In genomic region chr9:35073276-35073607, GRCh38 we compare ENCODE assay signal across 8 cellular contexts. TPM values are rescaled to one million over a fixed set of nuclear protein-coding genes. Genes with fewer than 3 reads are reported as not detected.
DNase-seq lines count a peak whose midpoint lies in the region; ATAC-seq and TF ChIP-seq lines count a peak whose summit lies in the region.

No MANE protein-coding gene starts in this region.

- no peaks in the 10 kb centered on the region for H3K27me3 ChIP-seq in gastroesophageal sphincter

- no peaks in the 10 kb centered on the region for H3K27me3 Mint-ChIP-seq in activated B cell treated with CpG ODN at 0.5 μM for 24 hours
- H3K27me3 Mint-ChIP-seq in stimulated activated naive B cell treated with anti-CD40 and anti-IgM and Interleukin-4, amounts not matched to agents 10 μg/mL and 1 μg/mL and 100 μg/mL, for 72 hours: no peaks in the 10 kb centered on the region

- H3K4me3 Mint-ChIP-seq in activated B cell treated with CpG ODN at 0.5 μM for 24 hours: peak overlapping the region; percentile 89
- peak overlapping the region; percentile 89 to 95 for H3K4me3 Mint-ChIP-seq in stimulated activated naive B cell treated with anti-CD40 and anti-IgM and Interleukin-4, amounts not matched to agents 10 μg/mL and 1 μg/mL and 100 μg/mL, for 72 hours

- POLR2A ChIA-PET in activated B cell treated with CpG ODN at 0.5 μM for 24 hours (lab: Charles Lee): no interaction called here

- CTCF ChIA-PET in activated B cell treated with CpG ODN at 0.5 μM for 24 hours (lab: Charles Lee): no interaction called here

- 100% methylated on average over 1 of the region's 2 CpGs; no CpG with 5 or more reads in 1 of the 2 donors for WGBS in gastroesophageal sphincter (ENCODE audit: low coverage in 1 of 2), 2 donors

- TF ChIP-seq EP300 in gastroesophageal sphincter (IDR thresholded peaks at IDR 0.05): no peak

- H3K36me3 ChIP-seq in gastroesophageal sphincter: peaks cover 0 to 21% of the 10 kb centered on the region in 2 donors

- H3K4me1 Mint-ChIP-seq in activated B cell treated with CpG ODN at 0.5 μM for 24 hours: peaks cover 43% of the 10 kb centered on the region
- peaks cover 27 to 58% of the 10 kb centered on the region in 2 donors for H3K4me1 Mint-ChIP-seq in stimulated activated naive B cell treated with anti-CD40 and anti-IgM and Interleukin-4, amounts not matched to agents 10 μg/mL and 1 μg/mL and 100 μg/mL, for 72 hours

- H3K4me3 ChIP-seq in gastroesophageal sphincter: peak overlapping the region in 1 of 2 donors; percentile 94

- peak overlapping the region; percentile 93 for H3K27ac Mint-ChIP-seq in activated B cell treated with CpG ODN at 0.5 μM for 24 hours
- H3K27ac Mint-ChIP-seq in stimulated activated naive B cell treated with anti-CD40 and anti-IgM and Interleukin-4, amounts not matched to agents 10 μg/mL and 1 μg/mL and 100 μg/mL, for 72 hours: peak overlapping the region; percentile 96

- H3K9me3 Mint-ChIP-seq in activated B cell treated with CpG ODN at 0.5 μM for 24 hours: no peaks in the 10 kb centered on the region
- H3K9me3 Mint-ChIP-seq in stimulated activated naive B cell treated with anti-CD40 and anti-IgM and Interleukin-4, amounts not matched to agents 10 μg/mL and 1 μg/mL and 100 μg/mL, for 72 hours: no peaks in the 10 kb centered on the region

- TF ChIP-seq CTCF in activated B cell treated with CpG ODN at 0.5 μM for 24 hours (IDR thresholded peaks at IDR 0.05) (no peak), gastroesophageal sphincter (IDR thresholded peaks at IDR 0.05) (no peak)

- peak overlapping the region in 3 of 4 donors; percentile 99 to 100 (median 100) for H3K27ac ChIP-seq in gastroesophageal sphincter

- TF ChIP-seq POLR2A in gastroesophageal sphincter (IDR thresholded peaks at IDR 0.05): no peak

- ATAC-seq in activated CD4-positive, CD25-positive, alpha-beta regulatory T cell treated with anti-CD3 and anti-CD28 coated beads, Interleukin-2, amount 50 U/mL, for 24 hours: peak; percentile 14 to 24
- ATAC-seq in activated B cell treated with CpG ODN at 0.5 μM for 24 hours (ENCODE audit: low read depth) (no peak), gastroesophageal sphincter (no peak), sciatic nerve (no peak)
- no peak for ATAC-seq in stimulated activated naive B cell treated with anti-CD40 and anti-IgM and Interleukin-4, amounts not matched to agents 10 μg/mL and 1 μg/mL and 100 μg/mL, for 72 hours (replicated peaks)

- intact Hi-C loops in activated B cell treated with CpG ODN at 0.5 μM for 24 hours (cut with micrococcal nuclease) (no loop called here), sciatic nerve (cut with DNase I) (loop anchor here (10.0 kb wide), 1 partner anchor 78 kb away; no protein-coding TSS in a partner anchor)

- peaks cover 4 to 41% (median 26%) of the 10 kb centered on the region in 3 donors for H3K4me1 ChIP-seq in gastroesophageal sphincter

- peaks cover 38% of the 10 kb centered on the region for H3K36me3 Mint-ChIP-seq in activated B cell treated with CpG ODN at 0.5 μM for 24 hours (ENCODE audit: low read depth)
- H3K36me3 Mint-ChIP-seq in stimulated activated naive B cell treated with anti-CD40 and anti-IgM and Interleukin-4, amounts not matched to agents 10 μg/mL and 1 μg/mL and 100 μg/mL, for 72 hours: peaks cover 38 to 59% of the 10 kb centered on the region in 2 donors

- no peaks in the 10 kb centered on the region for H3K9me3 ChIP-seq in gastroesophageal sphincter

- DNase-seq in activated CD4-positive, CD25-positive, alpha-beta regulatory T cell (lab: John Stamatoyannopoulos, UW): no peak
- DNase-seq in activated B cell treated with CpG ODN at 0.5 μM for 24 hours (no peak), HUDEP-2 (lab: John Stamatoyannopoulos, UW; ENCODE audit: unreplicated experiment in 76 of 76) (no peak), NCI-H2171 treated with DMSO at 0.1 percent for 48 hours (lab: John Stamatoyannopoulos, UW) (no peak), sciatic nerve (ENCODE audit: low spot score) (no peak)
- no peak for DNase-seq in stimulated activated naive B cell treated with anti-CD40 and anti-IgM and Interleukin-4, amounts not matched to agents 10 μg/mL and 1 μg/mL and 100 μg/mL, for 72 hours

RNA-seq across cellular contexts. Expression of gene VCP, which starts 0.8 kb away (rescaled TPM):
- 274 and 296 TPM in 2 replicates for total RNA-seq in activated B cell treated with CpG ODN at 0.5 μM for 24 hours
- 100 to 1,000 TPM; 136 to 200 (median 175) TPM for total RNA-seq in gastroesophageal sphincter
- 166 TPM for total RNA-seq in sciatic nerve

RNA-seq across cellular contexts. Expression of gene FANCG, which starts 6.5 kb away (rescaled TPM):
- total RNA-seq in activated B cell treated with CpG ODN at 0.5 μM for 24 hours: 27.4 and 28.8 TPM in 2 replicates
- 1 to 10 TPM; 3.0 to 7.2 (median 5.1) TPM for total RNA-seq in gastroesophageal sphincter
- 17.5 TPM for total RNA-seq in sciatic nerve

RNA-seq across cellular contexts. Expression of gene PIGO, which starts 23.1 kb away (rescaled TPM):
- total RNA-seq in activated B cell treated with CpG ODN at 0.5 μM for 24 hours (30.4 and 34.1 TPM in 2 replicates), gastroesophageal sphincter (10 to 100 TPM in 2 of 4 donors, 1 to 10 TPM in 2; 6.5 to 11.4 (median 9.9) TPM), sciatic nerve (25.0 TPM)

RNA-seq across cellular contexts. Expression of gene STOML2, which starts 29.7 kb away (rescaled TPM):
- 108 and 113 TPM in 2 replicates for total RNA-seq in activated B cell treated with CpG ODN at 0.5 μM for 24 hours
- 100 to 1,000 TPM in 3 of 4 donors, 10 to 100 TPM in 1; 96.0 to 123 (median 110) TPM for total RNA-seq in gastroesophageal sphincter
- 48.5 TPM for total RNA-seq in sciatic nerve

RNA-seq across cellular contexts. Expression of gene ATOSB, which starts 42.4 kb away (rescaled TPM):
- 6.8 and 7.2 TPM in 2 replicates for total RNA-seq in activated B cell treated with CpG ODN at 0.5 μM for 24 hours
- 10 to 100 TPM; 13.4 to 32.6 (median 18.3) TPM for total RNA-seq in gastroesophageal sphincter
- 15.9 TPM for total RNA-seq in sciatic nerve

Comparison
In these comparisons a context has a peak if more than half of its experiments do, and no peak if none do; other contexts are left out.
1. ATAC-seq: peak in activated CD4-positive, CD25-positive, alpha-beta regulatory T cell treated with anti-CD3 and anti-CD28 coated beads, Interleukin-2, amount 50 U/mL, for 24 hours (2 of 2); none in activated B cell treated with CpG ODN at 0.5 μM for 24 hours (single experiment), gastroesophageal sphincter (single experiment), stimulated activated naive B cell treated with anti-CD40 and anti-IgM and Interleukin-4, amounts not matched to agents 10 μg/mL and 1 μg/mL and 100 μg/mL, for 72 hours (0 of 2) and sciatic nerve (single experiment).